Comparison of ENCODE assay signal across 2 cellular contexts in genomic region chr6:109447878-109448555, GRCh38.
TF ChIP-seq lines count a peak whose summit lies in the region.

No MANE protein-coding gene starts in this region.

TF ChIP-seq in IMR-90, 13 proteins besides CTCF, POLR2A, EP300 and RAD21:
- no peak for TF ChIP-seq RCOR1 (IDR thresholded peaks at IDR 0.05; ENCODE audit: insufficient replicate concordance, low read length)
- TF ChIP-seq SMC3 (IDR thresholded peaks at IDR 0.05; ENCODE audit: low read depth, low read length), result no peak
- no peak for TF ChIP-seq USF2 (IDR thresholded peaks at IDR 0.05; ENCODE audit: low read depth, low read length)
- TF ChIP-seq BHLHE40 (IDR thresholded peaks at IDR 0.05; ENCODE audit: low read depth, low read length), result no peak
- TF ChIP-seq MAFK (IDR thresholded peaks at IDR 0.05; ENCODE audit: low read depth, low read length), result no peak
- no peak for TF ChIP-seq CHD1 (IDR thresholded peaks at IDR 0.05; ENCODE audit: low read depth, low read length)
- no peak for TF ChIP-seq ELK1 (IDR thresholded peaks at IDR 0.05; ENCODE audit: borderline replicate concordance, low read depth, low read length)
- TF ChIP-seq NFE2L2 (IDR thresholded peaks at IDR 0.05; ENCODE audit: low read depth, low read length), result no peak
- no peak for TF ChIP-seq FOS (IDR thresholded peaks at IDR 0.05; ENCODE audit: low read depth, low read length)
TF ChIP-seq in IMR-90: peak in this region for 0.

TF ChIP-seq in HepG2, 621 proteins besides CTCF, POLR2A, EP300 and RAD21:
- TF ChIP-seq AGO2 (optimal IDR thresholded peaks at IDR 0.05; ENCODE audit: low read depth, low read length), result peak; percentile 41
- peak; percentile 23; the same call in 1 of the 2 replicates for TF ChIP-seq POLR2G (IDR thresholded peaks at IDR 0.05; ENCODE audit: low read depth, low read length)
- TF ChIP-seq ZNF3 (CRISPR knock-in tag; IDR thresholded peaks at IDR 0.05), result peak; percentile 64; the same call in 1 of the 2 replicates
- TF ChIP-seq ZNF598 (CRISPR knock-in tag; IDR thresholded peaks at IDR 0.05; ENCODE audit: borderline replicate concordance), result no peak
